ENCODE assay signal across 16 cellular contexts in genomic region chr19:45095496-45096413, GRCh38. TPM values are rescaled to one million over a fixed set of nuclear protein-coding genes. Genes with fewer than 3 reads are reported as not detected.
DNase-seq lines count a peak whose midpoint lies in the region; ATAC-seq and TF ChIP-seq lines count a peak whose summit lies in the region.
"Had no signal": no experiment of that assay in that cellular context is flagged by ENCODE, and none has a peak within 500 bp of the region (broad histone marks: within the 10 kb centered on the region; RNA-seq: fewer than 3 reads in every experiment).

No MANE protein-coding gene starts in this region.

- intact Hi-C loops in naive thymus-derived CD4-positive, alpha-beta T cell (cut with micrococcal nuclease) = no loop called here

- no peak overlapping the region for H3K4me3 ChIP-seq in BLaER1
- H3K4me3 ChIP-seq in DND-41 (ENCODE audit: low read depth in 1 of 2, low read length in 2 of 2) = peak overlapping the region in 1 of 2 experiments; percentile 69; a peak in 2 of 4 replicates
- H3K4me3 ChIP-seq in naive thymus-derived CD4-positive, alpha-beta T cell (ENCODE audit: low read length) = no peak overlapping the region
- H3K4me3 ChIP-seq: vagina had no signal

- H4K20me1 ChIP-seq in BLaER1 (peaks cover 81% of the 10 kb centered on the region), DND-41 (ENCODE audit: insufficient read depth, low read length) (peaks cover 76% of the 10 kb centered on the region)

- H3K36me3 ChIP-seq in BLaER1 (peaks cover 52% of the 10 kb centered on the region), DND-41 (ENCODE audit: insufficient read depth, low read length) (peaks cover 53% of the 10 kb centered on the region)
- peaks cover 0 to 12% (median 0%) of the 10 kb centered on the region in 3 experiments for H3K36me3 ChIP-seq in naive thymus-derived CD4-positive, alpha-beta T cell (ENCODE audit: control insufficient read depth in 2 of 3, insufficient read depth in 3 of 3, low read length in 3 of 3)

- H3K9me3 ChIP-seq in BLaER1 (no peaks in the 10 kb centered on the region), DND-41 (ENCODE audit: insufficient read depth, low read length, severe bottlenecking) (no peaks in the 10 kb centered on the region)
- H3K9me3 ChIP-seq in naive thymus-derived CD4-positive, alpha-beta T cell (ENCODE audit: control insufficient read depth in 2 of 3, low read length in 3 of 3) = no peaks in the 10 kb centered on the region
- H3K9me3 ChIP-seq: vagina had no signal

- CTCF ChIA-PET in naive thymus-derived CD4-positive, alpha-beta T cell (lab: Charles Lee) = no interaction called here

- H3K27me3 ChIP-seq in BLaER1 (no peaks in the 10 kb centered on the region), DND-41 (ENCODE audit: insufficient read depth, low read length, poor library complexity) (no peaks in the 10 kb centered on the region)
- no peaks in the 10 kb centered on the region for H3K27me3 ChIP-seq in naive thymus-derived CD4-positive, alpha-beta T cell (ENCODE audit: control insufficient read depth in 2 of 2, insufficient read depth in 2 of 2, low read length in 2 of 2)
- H3K27me3 ChIP-seq: vagina had no signal

- H2AFZ ChIP-seq in DND-41 (ENCODE audit: low read depth, low read length) = no peak overlapping the region

- H3K27ac Mint-ChIP-seq in activated naive CD8-positive, alpha-beta T cell treated with anti-CD3 and anti-CD28 coated beads for 36 hours = peak overlapping the region; percentile 28
- peak overlapping the region in 6 of 9 donors; percentile 14 to 81 (median 62) for H3K27ac Mint-ChIP-seq in naive thymus-derived CD4-positive, alpha-beta T cell

- peak overlapping the region; percentile 100 for H3K9ac ChIP-seq in BLaER1
- 0 out of 2 replicates have a peak overlapping the region, but pooled peaks have one; percentile 11 for H3K9ac ChIP-seq in DND-41 (ENCODE audit: low read depth, low read length)

- H3K27ac ChIP-seq in BLaER1 (peak overlapping the region; percentile 52; the same call in 1 of the 2 replicates), DND-41 (ENCODE audit: low read length) (no peak overlapping the region)
- H3K27ac ChIP-seq in naive thymus-derived CD4-positive, alpha-beta T cell (ENCODE audit: low read depth, low read length) = no peak overlapping the region
- H3K27ac ChIP-seq: epithelial cell of prostate had no signal

- no peak for TF ChIP-seq CTCF in DND-41 (IDR thresholded peaks at IDR 0.05; ENCODE audit: borderline replicate concordance, extremely low read depth, low read length, poor library complexity, severe bottlenecking)

- H3K4me1 ChIP-seq in BLaER1 = peaks cover 77% of the 10 kb centered on the region
- H3K4me1 ChIP-seq in DND-41 (ENCODE audit: insufficient read depth, low read length) = peaks cover 59% of the 10 kb centered on the region
- H3K4me1 ChIP-seq in naive thymus-derived CD4-positive, alpha-beta T cell (ENCODE audit: control insufficient read depth in 2 of 2, insufficient read depth in 2 of 2, low read length in 2 of 2) = peaks cover 34 to 39% of the 10 kb centered on the region in 2 donors

- peaks cover 2% of the 10 kb centered on the region for H3K9me3 Mint-ChIP-seq in activated naive CD8-positive, alpha-beta T cell treated with anti-CD3 and anti-CD28 coated beads for 36 hours
- H3K9me3 Mint-ChIP-seq in naive thymus-derived CD4-positive, alpha-beta T cell = peaks cover 0 to 8% (median 0%) of the 10 kb centered on the region in 11 donors

- DNase-seq in DND-41 = no peak
- DNase-seq in activated naive CD8-positive, alpha-beta T cell treated with anti-CD3 and anti-CD28 coated beads for 36 hours = no peak
- DNase-seq in naive thymus-derived CD4-positive, alpha-beta T cell = no peak
- no peak for DNase-seq in ureter (ENCODE audit: low spot score)
- no peak for DNase-seq in NCI-H187 (lab: John Stamatoyannopoulos, UW)
- DNase-seq: activated CD8-positive, alpha-beta memory T cell treated with anti-CD3 and anti-CD28 coated beads, Interleukin-2, amount 10 ng/mL, durations not matched to agents 7 days and 5 days; KG1; NCI-H146; NCI-H526 treated with DMSO at 0.1 percent for 48 hours; retina; stimulated activated CD4-positive, alpha-beta T cell treated with anti-CD3 and anti-CD28 coated beads, Interleukin-4, amount 100 ng/mL, for 1 hour had no signal

- peak overlapping the region; percentile 93 for H3K4me2 ChIP-seq in BLaER1
- H3K4me2 ChIP-seq in DND-41 (ENCODE audit: insufficient read depth, low read length) = peak overlapping the region; percentile 92; the same call in 1 of the 2 replicates

- peaks cover 64% of the 10 kb centered on the region for H3K4me1 Mint-ChIP-seq in activated naive CD8-positive, alpha-beta T cell treated with anti-CD3 and anti-CD28 coated beads for 36 hours
- H3K4me1 Mint-ChIP-seq in naive thymus-derived CD4-positive, alpha-beta T cell = peaks cover 56 to 86% (median 80%) of the 10 kb centered on the region in 7 donors

- peaks cover 79% of the 10 kb centered on the region for H3K79me2 ChIP-seq in DND-41 (ENCODE audit: insufficient read depth, low read length)

- POLR2A ChIA-PET in naive thymus-derived CD4-positive, alpha-beta T cell (lab: Charles Lee) = interaction anchor here (1.5 kb wide), 1 partner anchor 83 kb away, joined by 4 read pairs; the partner anchor contains the start of genes BLOC1S3 and TRAPPC6A

- no peak overlapping the region for H3K4me3 Mint-ChIP-seq in activated naive CD8-positive, alpha-beta T cell treated with anti-CD3 and anti-CD28 coated beads for 36 hours
- peak overlapping the region in 9 of 10 donors; percentile 32 to 97 (median 51) for H3K4me3 Mint-ChIP-seq in naive thymus-derived CD4-positive, alpha-beta T cell

- H3K27me3 Mint-ChIP-seq in activated naive CD8-positive, alpha-beta T cell treated with anti-CD3 and anti-CD28 coated beads for 36 hours = no peaks in the 10 kb centered on the region
- H3K27me3 Mint-ChIP-seq in naive thymus-derived CD4-positive, alpha-beta T cell = no peaks in the 10 kb centered on the region
- H3K27me3 Mint-ChIP-seq: activated CD8-positive, alpha-beta memory T cell treated with anti-CD3 and anti-CD28 coated beads, Interleukin-2, amount 10 ng/mL, durations not matched to agents 7 days and 5 days had no signal

- H3K36me3 Mint-ChIP-seq in activated naive CD8-positive, alpha-beta T cell treated with anti-CD3 and anti-CD28 coated beads for 36 hours = peaks cover 29% of the 10 kb centered on the region
- H3K36me3 Mint-ChIP-seq in naive thymus-derived CD4-positive, alpha-beta T cell = peaks cover 0 to 11% (median 4%) of the 10 kb centered on the region in 5 donors

- no peak for ATAC-seq in DND-41 (ENCODE audit: insufficient read depth, low read depth)
- ATAC-seq in naive thymus-derived CD4-positive, alpha-beta T cell = no peak
- ATAC-seq in HG02981 (IDR thresholded peaks at IDR 0.05; ENCODE audit: unreplicated experiment) = no peak
- ATAC-seq in HG03139 (IDR thresholded peaks at IDR 0.05; ENCODE audit: unreplicated experiment) = no peak
- ATAC-seq: activated CD8-positive, alpha-beta memory T cell treated with anti-CD3 and anti-CD28 coated beads, Interleukin-2, amount 10 ng/mL, durations not matched to agents 7 days and 5 days had no signal

RNA-seq across cellular contexts. Expression of gene PPP1R37, which starts 2.8 kb away (rescaled TPM):
- total RNA-seq in activated naive CD8-positive, alpha-beta T cell treated with anti-CD3 and anti-CD28 coated beads for 36 hours = 10 to 100 TPM; 13.3 to 15.3 TPM
- 10 to 100 TPM; 20.0 to 28.3 (median 21.9) TPM for total RNA-seq in naive thymus-derived CD4-positive, alpha-beta T cell
- polyA plus RNA-seq in naive thymus-derived CD4-positive, alpha-beta T cell = 1 to 10 TPM; 1.4 to 1.5 TPM
- total RNA-seq in ureter = 89.3 TPM

RNA-seq across cellular contexts. Expression of gene GEMIN7, which starts 16.7 kb away (rescaled TPM):
- 10 to 100 TPM; 53.6 to 58.2 TPM for total RNA-seq in activated naive CD8-positive, alpha-beta T cell treated with anti-CD3 and anti-CD28 coated beads for 36 hours
- total RNA-seq in naive thymus-derived CD4-positive, alpha-beta T cell = 10 to 100 TPM in 4 of 5 experiments, 1 to 10 TPM in 1; 4.9 to 31.6 (median 16.6) TPM
- polyA plus RNA-seq in naive thymus-derived CD4-positive, alpha-beta T cell = 10 to 100 TPM; 46.3 to 65.5 TPM
- total RNA-seq in ureter = 19.9 TPM

RNA-seq across cellular contexts. Expression of gene ZNF296, which starts 19.5 kb away (rescaled TPM):
- total RNA-seq in activated naive CD8-positive, alpha-beta T cell treated with anti-CD3 and anti-CD28 coated beads for 36 hours = 1 to 10 TPM; 5.4 to 6.3 TPM
- total RNA-seq in naive thymus-derived CD4-positive, alpha-beta T cell = 1 to 10 TPM in 3 of 5 experiments, under 1 TPM in 2; 0.57 to 3.6 (median 2.2) TPM
- polyA plus RNA-seq in naive thymus-derived CD4-positive, alpha-beta T cell = 1 to 10 TPM; 1.1 to 1.2 TPM
- 5.1 TPM for total RNA-seq in ureter

RNA-seq across cellular contexts. Expression of gene CLASRP, which starts 56.9 kb away (rescaled TPM):
- 10 to 100 TPM; 89.9 to 94.2 TPM for total RNA-seq in activated naive CD8-positive, alpha-beta T cell treated with anti-CD3 and anti-CD28 coated beads for 36 hours
- total RNA-seq in naive thymus-derived CD4-positive, alpha-beta T cell = 100 to 1,000 TPM in 4 of 5 experiments, 10 to 100 TPM in 1; 94.7 to 185 (median 163) TPM
- polyA plus RNA-seq in naive thymus-derived CD4-positive, alpha-beta T cell = 10 to 100 TPM in 1 of 2 donors, 1 to 10 TPM in 1; 3.6 to 10.8 TPM
- 128 TPM for total RNA-seq in ureter
